In genomic region chr11:14273885-14274284, GRCh38 we compare ENCODE assay signal across 31 cellular contexts.
"Had no signal": no experiment of that assay in that cellular context is flagged by ENCODE, and none has a peak within 500 bp of the region (broad histone marks: within the 10 kb centered on the region; RNA-seq: fewer than 3 reads in every experiment).

No MANE protein-coding gene starts in this region.

- H3K27ac Mint-ChIP-seq: activated CD4-positive, alpha-beta T cell treated with anti-CD3 and anti-CD28 coated beads for 36 hours; activated CD8-positive, alpha-beta memory T cell treated with anti-CD3 and anti-CD28 coated beads, Interleukin-2, amount 10 ng/mL, durations not matched to agents 7 days and 5 days; activated CD8-positive, alpha-beta T cell treated with anti-CD3 and anti-CD28 coated beads, Interleukin-2, amount 10 ng/mL, durations not matched to agents 7 days and 5 days; activated naive CD8-positive, alpha-beta T cell; memory B cell; stimulated activated memory B cell treated with anti-CD40 and anti-IgM and Interleukin-4, amounts not matched to agents 10 μg/mL and 1 μg/mL and 100 μg/mL, for 72 hours; stimulated activated naive CD8-positive, alpha-beta T cell treated with anti-CD3 and anti-CD28 coated beads, Interleukin-15, amount 100 ng/mL, for 72 hours; T-cell; T-helper 2 cell treated with Interferon-gamma antibody and Interleukin-4, amounts not matched to agents 5 μg/mL and 100 μg/mL, for 36 hours; type B pancreatic cell had no signal

- H3K4me3 Mint-ChIP-seq: activated CD4-positive, alpha-beta T cell treated with anti-CD3 and anti-CD28 coated beads for 36 hours; activated CD8-positive, alpha-beta memory T cell treated with anti-CD3 and anti-CD28 coated beads, Interleukin-2, amount 10 ng/mL, durations not matched to agents 7 days and 5 days; activated CD8-positive, alpha-beta T cell treated with anti-CD3 and anti-CD28 coated beads, Interleukin-2, amount 10 ng/mL, durations not matched to agents 7 days and 5 days; activated naive CD8-positive, alpha-beta T cell; memory B cell; naive thymus-derived CD8-positive, alpha-beta T cell; neural crest cell; stimulated activated memory B cell treated with anti-CD40 and anti-IgM and Interleukin-4, amounts not matched to agents 10 μg/mL and 1 μg/mL and 100 μg/mL, for 72 hours; stimulated activated naive CD8-positive, alpha-beta T cell treated with anti-CD3 and anti-CD28 coated beads, Interleukin-15, amount 100 ng/mL, for 72 hours; T-cell; T-helper 2 cell treated with Interferon-gamma antibody and Interleukin-4, amounts not matched to agents 5 μg/mL and 100 μg/mL, for 36 hours; type B pancreatic cell had no signal

- H3K9me3 Mint-ChIP-seq: memory B cell; naive thymus-derived CD8-positive, alpha-beta T cell; stimulated activated memory B cell treated with anti-CD40 and anti-IgM and Interleukin-4, amounts not matched to agents 10 μg/mL and 1 μg/mL and 100 μg/mL, for 72 hours; stimulated activated naive CD8-positive, alpha-beta T cell treated with anti-CD3 and anti-CD28 coated beads, Interleukin-15, amount 100 ng/mL, for 72 hours; T-cell; type B pancreatic cell had no signal

- H3K4me2 ChIP-seq: hepatocyte had no signal

- H3K79me2 ChIP-seq: hepatocyte had no signal

- ATAC-seq: activated CD4-positive, alpha-beta T cell treated with anti-CD3 and anti-CD28 coated beads for 36 hours; activated CD8-positive, alpha-beta memory T cell treated with anti-CD3 and anti-CD28 coated beads, Interleukin-2, amount 10 ng/mL, durations not matched to agents 7 days and 5 days; activated CD8-positive, alpha-beta T cell treated with anti-CD3 and anti-CD28 coated beads, Interleukin-2, amount 10 ng/mL, durations not matched to agents 7 days and 5 days; gastrocnemius medialis; left colon; naive thymus-derived CD8-positive, alpha-beta T cell; right lobe of liver; stimulated activated memory B cell treated with anti-CD40 and anti-IgM and Interleukin-4, amounts not matched to agents 10 μg/mL and 1 μg/mL and 100 μg/mL, for 72 hours; stimulated activated naive CD8-positive, alpha-beta T cell treated with anti-CD3 and anti-CD28 coated beads, Interleukin-15, amount 100 ng/mL, for 72 hours; T-cell had no signal

- H3K4me3 ChIP-seq: breast epithelium, esophagus muscularis mucosa, gastrocnemius medialis, hepatocyte, right lobe of liver, skin epidermis, uterus had no signal

- DNase-seq: activated CD4-positive, alpha-beta T cell treated with anti-CD3 and anti-CD28 coated beads for 36 hours; activated CD4-positive, CD25-positive, alpha-beta regulatory T cell; activated CD8-positive, alpha-beta memory T cell treated with anti-CD3 and anti-CD28 coated beads, Interleukin-2, amount 10 ng/mL, durations not matched to agents 7 days and 5 days; activated CD8-positive, alpha-beta T cell treated with anti-CD3 and anti-CD28 coated beads, Interleukin-2, amount 10 ng/mL, durations not matched to agents 7 days and 5 days; activated naive CD4-positive, alpha-beta T cell treated with Interleukin-2 at 50 U/mL for 16 hours; activated T-cell treated with anti-CD3 and anti-CD28 coated beads, Interleukin-2, amount 50 U/mL, for 48 hours; amniotic stem cell; central memory CD4-positive, alpha-beta T cell; dermis blood vessel endothelial cell; effector CD4-positive, alpha-beta T cell; gastrocnemius medialis; kidney; left colon; naive thymus-derived CD8-positive, alpha-beta T cell; right lobe of liver; stimulated activated CD4-positive, alpha-beta T cell treated with anti-CD3 and anti-CD28 coated beads, Interleukin-12 subunit alpha, Interleukin-12 subunit beta, amount 100 ng/mL, for 4 hours; stimulated activated CD4-positive, alpha-beta T cell treated with anti-CD3 and anti-CD28 coated beads, Interleukin-4, amount 100 ng/mL, for 24 hours; stimulated activated naive CD8-positive, alpha-beta T cell treated with anti-CD3 and anti-CD28 coated beads, Interleukin-15, amount 100 ng/mL, for 72 hours; substantia nigra; T-cell; uterus had no signal

- H3K27me3 Mint-ChIP-seq: activated CD4-positive, alpha-beta T cell treated with anti-CD3 and anti-CD28 coated beads for 36 hours; activated CD8-positive, alpha-beta memory T cell treated with anti-CD3 and anti-CD28 coated beads, Interleukin-2, amount 10 ng/mL, durations not matched to agents 7 days and 5 days; activated naive CD8-positive, alpha-beta T cell; memory B cell; naive thymus-derived CD8-positive, alpha-beta T cell; stimulated activated memory B cell treated with anti-CD40 and anti-IgM and Interleukin-4, amounts not matched to agents 10 μg/mL and 1 μg/mL and 100 μg/mL, for 72 hours; stimulated activated naive CD8-positive, alpha-beta T cell treated with anti-CD3 and anti-CD28 coated beads, Interleukin-15, amount 100 ng/mL, for 72 hours; T-cell; type B pancreatic cell had no signal

- H3K9me3 ChIP-seq: breast epithelium, esophagus muscularis mucosa, gastrocnemius medialis, right lobe of liver, uterus had no signal

- H2AFZ ChIP-seq: hepatocyte had no signal

- H3K27me3 ChIP-seq: breast epithelium, esophagus muscularis mucosa, gastrocnemius medialis, hepatocyte, right lobe of liver, uterus had no signal

- H3K4me1 ChIP-seq: breast epithelium, gastrocnemius medialis, right lobe of liver, uterus had no signal

- H3K36me3 ChIP-seq: breast epithelium, gastrocnemius medialis, right lobe of liver, uterus had no signal

- H3K27ac ChIP-seq: breast epithelium, esophagus muscularis mucosa, gastrocnemius medialis, hepatocyte, right lobe of liver, skin epidermis, uterus had no signal
